8 cellular contexts compared by ENCODE assay signal in genomic region chr10:91073301-91073780, GRCh38.
"Had no signal": no experiment of that assay in that cellular context is flagged by ENCODE, and none has a peak within 500 bp of the region (broad histone marks: within the 10 kb centered on the region; RNA-seq: fewer than 3 reads in every experiment).

No MANE protein-coding gene starts in this region.

- DNase-seq: GM23248, H9, HCEC 1CT, IMR-90 had no signal

- H3K9ac ChIP-seq: GM23248 had no signal

- FAIRE-seq: H1, H54, HTR-8/SVneo, K562 had no signal

- H3K27ac ChIP-seq: GM23248 had no signal

- H3K4me3 ChIP-seq: GM23248, K562 had no signal

- H2AFZ ChIP-seq: GM23248 had no signal

- ATAC-seq: K562 had no signal
